1 cellular context compared by ENCODE assay signal in genomic region chr6:116404706-116405105, GRCh38.
TF ChIP-seq lines count a peak whose summit lies in the region.

No MANE protein-coding gene starts in this region.

TF ChIP-seq in endothelial cell of umbilical vein, 7 proteins besides CTCF, POLR2A, EP300 and RAD21 (continued from another document):
- TF ChIP-seq FOS (IDR thresholded peaks at IDR 0.05; ENCODE audit: borderline replicate concordance, insufficient read depth, low read length) (no peak), MYC (IDR thresholded peaks at IDR 0.05; ENCODE audit: low read depth, low read length) (no peak)
